In genomic region chr5:138575194-138576015, GRCh38 we compare ENCODE assay signal across 1 cellular context.
TF ChIP-seq lines count a peak whose summit lies in the region.

Gene HSPA9, minus strand, starts transcription at chr5:138575401. Its CDS starts 83 bp downstream, at chr5:138575318.

TF ChIP-seq in HEK293, 187 proteins besides CTCF, POLR2A, EP300 and RAD21 (continued from another document and continues in another):
- TF ChIP-seq ZNF488 (tag by site-specific recombination; IDR thresholded peaks at IDR 0.05) (no peak), ZNF155 (tag by site-specific recombination; IDR thresholded peaks at IDR 0.05) (no peak), ZNF423 (tag by site-specific recombination; IDR thresholded peaks at IDR 0.05) (peak; percentile 100), ZNF830 (tag by site-specific recombination; IDR thresholded peaks at IDR 0.05; ENCODE audit: low read depth) (no peak), ZBTB7A (tag by site-specific recombination; IDR thresholded peaks at IDR 0.05; ENCODE audit: low read depth) (no peak), ZNF140 (tag by site-specific recombination; IDR thresholded peaks at IDR 0.05) (no peak), PBX3 (CRISPR knock-in tag; IDR thresholded peaks at IDR 0.05) (no peak), ZNF513 (tag by site-specific recombination; IDR thresholded peaks at IDR 0.05) (no peak), ZNF792 (tag by site-specific recombination; IDR thresholded peaks at IDR 0.05) (no peak), ZNF701 (tag by site-specific recombination; IDR thresholded peaks at IDR 0.05) (no peak), ZNF529 (tag by site-specific recombination; IDR thresholded peaks at IDR 0.05; ENCODE audit: insufficient replicate concordance) (no peak), GLI4 (tag by site-specific recombination; IDR thresholded peaks at IDR 0.05) (no peak), ZNF341 (tag by site-specific recombination; IDR thresholded peaks at IDR 0.05; ENCODE audit: low read depth) (peak; percentile 80), ZSCAN5A (tag by site-specific recombination; IDR thresholded peaks at IDR 0.05) (no peak), ZIC2 (tag by site-specific recombination; IDR thresholded peaks at IDR 0.05) (peak; percentile 94), ZNF302 (tag by site-specific recombination; IDR thresholded peaks at IDR 0.05; ENCODE audit: low read depth) (no peak), GLI2 (tag by site-specific recombination; IDR thresholded peaks at IDR 0.05; ENCODE audit: borderline replicate concordance, low read depth) (no peak), ZNF175 (tag by site-specific recombination; IDR thresholded peaks at IDR 0.05) (no peak), ZFP37 (tag by site-specific recombination; IDR thresholded peaks at IDR 0.05) (peak; percentile 93; the same call in 1 of the 2 replicates), ZSCAN23 (tag by site-specific recombination; IDR thresholded peaks at IDR 0.05) (peak; percentile 56; the same call in 1 of the 2 replicates), ZFP3 (tag by site-specific recombination; IDR thresholded peaks at IDR 0.05; ENCODE audit: low read depth) (no peak), ZFP41 (tag by site-specific recombination; IDR thresholded peaks at IDR 0.05; ENCODE audit: borderline replicate concordance) (no peak), MEIS1 (CRISPR knock-in tag; IDR thresholded peaks at IDR 0.05; ENCODE audit: borderline replicate concordance) (no peak), ZNF174 (tag by site-specific recombination; IDR thresholded peaks at IDR 0.05) (no peak), ZBTB21 (tag by site-specific recombination; IDR thresholded peaks at IDR 0.05) (peak; percentile 90), ZNF571 (tag by site-specific recombination; IDR thresholded peaks at IDR 0.05) (no peak), ZXDB (tag by site-specific recombination; IDR thresholded peaks at IDR 0.05) (peak; percentile 95), ZNF843 (tag by site-specific recombination; IDR thresholded peaks at IDR 0.05) (peak; percentile 77), TRIM28 (IDR thresholded peaks at IDR 0.05; ENCODE audit: borderline replicate concordance, low read length) (peak; percentile 70), ZNF610 (tag by site-specific recombination; IDR thresholded peaks at IDR 0.05; ENCODE audit: borderline replicate concordance) (0 out of 2 replicates have a peak, but pooled peaks have one; percentile 58), ZNF785 (tag by site-specific recombination; IDR thresholded peaks at IDR 0.05) (no peak; the same call in 1 of the 2 replicates), ZNF366 (tag by site-specific recombination; conservative IDR thresholded peaks at IDR 0.05) (peak; percentile 27; the same call in 1 of the 2 replicates), INSM2 (tag by site-specific recombination; IDR thresholded peaks at IDR 0.05) (peak; percentile 57; the same call in 1 of the 2 replicates), KLF8 (tag by site-specific recombination; IDR thresholded peaks at IDR 0.05) (peak; percentile 89), MZF1 (tag by site-specific recombination; IDR thresholded peaks at IDR 0.05; ENCODE audit: borderline replicate concordance) (no peak), ZNF138 (tag by site-specific recombination; IDR thresholded peaks at IDR 0.05; ENCODE audit: borderline replicate concordance) (no peak), ZNF776 (tag by site-specific recombination; IDR thresholded peaks at IDR 0.05; ENCODE audit: borderline replicate concordance) (no peak), ZNF621 (tag by site-specific recombination; IDR thresholded peaks at IDR 0.05) (no peak), ZNF292 (tag by site-specific recombination; IDR thresholded peaks at IDR 0.05; ENCODE audit: borderline replicate concordance, low read depth) (no peak), ZNF184 (tag by site-specific recombination; IDR thresholded peaks at IDR 0.05) (no peak), YY2 (tag by site-specific recombination; IDR thresholded peaks at IDR 0.05) (peak; percentile 86), ZNF449 (tag by site-specific recombination; IDR thresholded peaks at IDR 0.05) (no peak), SCRT2 (tag by site-specific recombination; IDR thresholded peaks at IDR 0.05) (peak; percentile 97)
- TF ChIP-seq, protein P1, sequence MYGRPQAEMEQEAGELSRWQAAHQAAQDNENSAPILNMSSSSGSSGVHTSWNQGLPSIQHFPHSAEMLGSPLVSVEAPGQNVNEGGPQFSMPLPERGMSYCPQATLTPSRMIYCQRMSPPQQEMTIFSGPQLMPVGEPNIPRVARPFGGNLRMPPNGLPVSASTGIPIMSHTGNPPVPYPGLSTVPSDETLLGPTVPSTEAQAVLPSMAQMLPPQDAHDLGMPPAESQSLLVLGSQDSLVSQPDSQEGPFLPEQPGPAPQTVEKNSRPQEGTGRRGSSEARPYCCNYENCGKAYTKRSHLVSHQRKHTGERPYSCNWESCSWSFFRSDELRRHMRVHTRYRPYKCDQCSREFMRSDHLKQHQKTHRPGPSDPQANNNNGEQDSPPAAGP (tag by site-specific recombination; IDR thresholded peaks at IDR 0.05), result no peak; the same call in none of the 2 replicates
- TF ChIP-seq, protein P2, sequence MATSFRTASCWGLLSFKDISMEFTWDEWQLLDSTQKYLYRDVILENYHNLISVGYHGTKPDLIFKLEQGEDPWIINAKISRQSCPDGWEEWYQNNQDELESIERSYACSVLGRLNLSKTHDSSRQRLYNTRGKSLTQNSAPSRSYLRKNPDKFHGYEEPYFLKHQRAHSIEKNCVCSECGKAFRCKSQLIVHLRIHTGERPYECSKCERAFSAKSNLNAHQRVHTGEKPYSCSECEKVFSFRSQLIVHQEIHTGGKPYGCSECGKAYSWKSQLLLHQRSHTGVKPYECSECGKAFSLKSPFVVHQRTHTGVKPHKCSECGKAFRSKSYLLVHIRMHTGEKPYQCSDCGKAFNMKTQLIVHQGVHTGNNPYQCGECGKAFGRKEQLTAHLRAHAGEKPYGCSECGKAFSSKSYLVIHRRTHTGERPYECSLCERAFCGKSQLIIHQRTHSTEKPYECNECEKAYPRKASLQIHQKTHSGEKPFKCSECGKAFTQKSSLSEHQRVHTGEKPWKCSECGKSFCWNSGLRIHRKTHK (tag by site-specific recombination; IDR thresholded peaks at IDR 0.05), result no peak
- TF ChIP-seq, protein P3, sequence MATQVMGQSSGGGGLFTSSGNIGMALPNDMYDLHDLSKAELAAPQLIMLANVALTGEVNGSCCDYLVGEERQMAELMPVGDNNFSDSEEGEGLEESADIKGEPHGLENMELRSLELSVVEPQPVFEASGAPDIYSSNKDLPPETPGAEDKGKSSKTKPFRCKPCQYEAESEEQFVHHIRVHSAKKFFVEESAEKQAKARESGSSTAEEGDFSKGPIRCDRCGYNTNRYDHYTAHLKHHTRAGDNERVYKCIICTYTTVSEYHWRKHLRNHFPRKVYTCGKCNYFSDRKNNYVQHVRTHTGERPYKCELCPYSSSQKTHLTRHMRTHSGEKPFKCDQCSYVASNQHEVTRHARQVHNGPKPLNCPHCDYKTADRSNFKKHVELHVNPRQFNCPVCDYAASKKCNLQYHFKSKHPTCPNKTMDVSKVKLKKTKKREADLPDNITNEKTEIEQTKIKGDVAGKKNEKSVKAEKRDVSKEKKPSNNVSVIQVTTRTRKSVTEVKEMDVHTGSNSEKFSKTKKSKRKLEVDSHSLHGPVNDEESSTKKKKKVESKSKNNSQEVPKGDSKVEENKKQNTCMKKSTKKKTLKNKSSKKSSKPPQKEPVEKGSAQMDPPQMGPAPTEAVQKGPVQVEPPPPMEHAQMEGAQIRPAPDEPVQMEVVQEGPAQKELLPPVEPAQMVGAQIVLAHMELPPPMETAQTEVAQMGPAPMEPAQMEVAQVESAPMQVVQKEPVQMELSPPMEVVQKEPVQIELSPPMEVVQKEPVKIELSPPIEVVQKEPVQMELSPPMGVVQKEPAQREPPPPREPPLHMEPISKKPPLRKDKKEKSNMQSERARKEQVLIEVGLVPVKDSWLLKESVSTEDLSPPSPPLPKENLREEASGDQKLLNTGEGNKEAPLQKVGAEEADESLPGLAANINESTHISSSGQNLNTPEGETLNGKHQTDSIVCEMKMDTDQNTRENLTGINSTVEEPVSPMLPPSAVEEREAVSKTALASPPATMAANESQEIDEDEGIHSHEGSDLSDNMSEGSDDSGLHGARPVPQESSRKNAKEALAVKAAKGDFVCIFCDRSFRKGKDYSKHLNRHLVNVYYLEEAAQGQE (tag by site-specific recombination; IDR thresholded peaks at IDR 0.05), result no peak
- TF ChIP-seq, protein P4, sequence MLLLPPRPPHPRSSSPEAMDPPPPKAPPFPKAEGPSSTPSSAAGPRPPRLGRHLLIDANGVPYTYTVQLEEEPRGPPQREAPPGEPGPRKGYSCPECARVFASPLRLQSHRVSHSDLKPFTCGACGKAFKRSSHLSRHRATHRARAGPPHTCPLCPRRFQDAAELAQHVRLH (tag by site-specific recombination; IDR thresholded peaks at IDR 0.05), result peak; percentile 93
- TF ChIP-seq, protein P5, sequence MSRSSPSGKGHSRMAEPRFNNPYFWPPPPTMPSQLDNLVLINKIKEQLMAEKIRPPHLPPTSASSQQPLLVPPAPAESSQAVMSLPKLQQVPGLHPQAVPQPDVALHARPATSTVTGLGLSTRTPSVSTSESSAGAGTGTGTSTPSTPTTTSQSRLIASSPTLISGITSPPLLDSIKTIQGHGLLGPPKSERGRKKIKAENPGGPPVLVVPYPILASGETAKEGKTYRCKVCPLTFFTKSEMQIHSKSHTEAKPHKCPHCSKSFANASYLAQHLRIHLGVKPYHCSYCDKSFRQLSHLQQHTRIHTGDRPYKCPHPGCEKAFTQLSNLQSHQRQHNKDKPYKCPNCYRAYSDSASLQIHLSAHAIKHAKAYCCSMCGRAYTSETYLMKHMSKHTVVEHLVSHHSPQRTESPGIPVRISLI (tag by site-specific recombination; IDR thresholded peaks at IDR 0.05), result no peak; the same call in 1 of the 2 replicates
- TF ChIP-seq, protein P6, sequence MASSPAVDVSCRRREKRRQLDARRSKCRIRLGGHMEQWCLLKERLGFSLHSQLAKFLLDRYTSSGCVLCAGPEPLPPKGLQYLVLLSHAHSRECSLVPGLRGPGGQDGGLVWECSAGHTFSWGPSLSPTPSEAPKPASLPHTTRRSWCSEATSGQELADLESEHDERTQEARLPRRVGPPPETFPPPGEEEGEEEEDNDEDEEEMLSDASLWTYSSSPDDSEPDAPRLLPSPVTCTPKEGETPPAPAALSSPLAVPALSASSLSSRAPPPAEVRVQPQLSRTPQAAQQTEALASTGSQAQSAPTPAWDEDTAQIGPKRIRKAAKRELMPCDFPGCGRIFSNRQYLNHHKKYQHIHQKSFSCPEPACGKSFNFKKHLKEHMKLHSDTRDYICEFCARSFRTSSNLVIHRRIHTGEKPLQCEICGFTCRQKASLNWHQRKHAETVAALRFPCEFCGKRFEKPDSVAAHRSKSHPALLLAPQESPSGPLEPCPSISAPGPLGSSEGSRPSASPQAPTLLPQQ (tag by site-specific recombination; IDR thresholded peaks at IDR 0.05), result peak; percentile 75
